ENCODE assay signal across 27 cellular contexts in the genomic region with DNA sequence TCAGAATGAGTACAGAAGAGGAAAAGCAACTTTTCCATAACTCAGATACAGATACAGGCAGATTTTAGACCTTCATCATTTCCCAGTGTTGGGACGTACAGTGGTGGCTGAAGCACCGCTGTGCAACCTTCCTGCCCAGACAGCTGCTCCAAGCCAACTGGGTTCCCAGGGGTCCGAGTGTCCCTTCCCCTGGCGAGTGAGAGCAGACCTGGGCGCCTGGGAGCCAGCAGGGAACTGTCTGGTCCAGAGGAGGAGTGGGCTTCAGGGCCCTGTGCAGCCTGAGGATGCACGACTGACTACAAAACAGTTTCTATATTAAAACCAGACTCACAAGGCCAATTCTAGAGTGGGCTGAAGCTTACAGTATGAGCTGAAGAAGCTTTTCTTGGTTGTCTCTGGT. TPM values are rescaled to one million over a fixed set of nuclear protein-coding genes. Genes with fewer than 3 reads are reported as not detected.
"Had no signal": no experiment of that assay in that cellular context is flagged by ENCODE, and none has a peak within 500 bp of the region (broad histone marks: within the 10 kb centered on the region; RNA-seq: fewer than 3 reads in every experiment).

No MANE protein-coding gene starts in this region.

- H3K27ac ChIP-seq: colonic mucosa, coronary artery, dorsolateral prefrontal cortex, epithelial cell of prostate, esophagus muscularis mucosa, esophagus squamous epithelium, foreskin keratinocyte, gastrocnemius medialis, gastroesophageal sphincter, heart left ventricle, heart right ventricle had no signal

- H3K9me3 ChIP-seq: colonic mucosa, esophagus muscularis mucosa, esophagus squamous epithelium, gastrocnemius medialis, gastroesophageal sphincter, heart left ventricle, heart right ventricle had no signal

- H3K4me3 ChIP-seq: colonic mucosa, coronary artery, dorsolateral prefrontal cortex, esophagus muscularis mucosa, esophagus squamous epithelium, gastrocnemius medialis, gastroesophageal sphincter, heart left ventricle, heart right ventricle had no signal

- H3K27me3 ChIP-seq: colonic mucosa had no signal

- H3K36me3 ChIP-seq: colonic mucosa, esophagus muscularis mucosa, esophagus squamous epithelium, gastrocnemius medialis, gastroesophageal sphincter, heart left ventricle, heart right ventricle had no signal

- DNase-seq: colonic mucosa; cortex of kidney; dermis blood vessel endothelial cell; dorsolateral prefrontal cortex; effector CD4-positive, alpha-beta T cell; effector CD8-positive, alpha-beta T cell; effector memory CD4-positive, alpha-beta T cell; effector memory CD8-positive, alpha-beta T cell; endodermal cell; erythroblast; esophagus squamous epithelium; foreskin fibroblast; foreskin keratinocyte; foreskin melanocyte; gastrocnemius medialis; glutamatergic neuron; head of caudate nucleus; heart left ventricle; heart right ventricle had no signal

- ATAC-seq: effector memory CD8-positive, alpha-beta T cell; esophagus mucosa; foreskin keratinocyte; gastrocnemius medialis; gastroesophageal sphincter; heart left ventricle; heart right ventricle had no signal

- H3K4me1 ChIP-seq: colonic mucosa, esophagus muscularis mucosa, foreskin keratinocyte, gastrocnemius medialis, gastroesophageal sphincter, heart left ventricle, heart right ventricle had no signal

RNA-seq across cellular contexts. Expression of gene OR6B2, which starts 11.1 kb away (rescaled TPM):
- polyA plus RNA-seq: endothelial cell of umbilical vein, esophagus, fibroblast of lung, foreskin keratinocyte, heart left ventricle, heart right ventricle had no signal

RNA-seq across cellular contexts. Expression of gene OR6B3, which starts 12.0 kb away (rescaled TPM):
- polyA plus RNA-seq: endothelial cell of umbilical vein, esophagus, fibroblast of lung, foreskin keratinocyte, heart left ventricle, heart right ventricle had no signal
